ENCODE assay signal across 1 cellular context in the genomic region with DNA sequence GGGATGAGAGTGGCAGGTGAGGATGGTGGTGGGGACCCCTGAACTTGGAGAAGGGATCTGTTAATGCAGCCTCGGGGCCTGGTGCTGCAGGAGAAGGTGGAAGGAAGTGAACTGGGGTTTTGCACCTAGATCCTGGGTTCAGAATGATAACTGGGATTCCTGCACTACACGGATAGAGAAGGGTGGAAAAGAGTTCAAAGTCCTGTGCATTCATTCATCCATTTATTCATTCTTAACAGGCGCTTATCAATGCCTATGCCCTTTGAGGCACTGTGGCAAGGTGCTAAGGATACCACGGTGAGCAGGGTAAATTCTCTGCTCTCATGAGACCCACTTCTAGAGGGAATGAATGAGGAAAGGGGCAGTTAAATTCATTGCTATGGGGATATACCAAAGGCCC.
TF ChIP-seq lines count a peak whose summit lies in the region.

No MANE protein-coding gene starts in this region.

TF ChIP-seq in SK-N-SH, 30 proteins besides CTCF, POLR2A, EP300 and RAD21:
- TF ChIP-seq REST (IDR thresholded peaks at IDR 0.05; ENCODE audit: low read depth, low read length) (no peak), CHD2 (IDR thresholded peaks at IDR 0.05; ENCODE audit: low read length, partially characterized antibody) (no peak), FOXJ3 (CRISPR knock-in tag; IDR thresholded peaks at IDR 0.05) (no peak), MEF2A (IDR thresholded peaks at IDR 0.05; ENCODE audit: borderline replicate concordance, low read depth) (no peak)
